In the genomic region with DNA sequence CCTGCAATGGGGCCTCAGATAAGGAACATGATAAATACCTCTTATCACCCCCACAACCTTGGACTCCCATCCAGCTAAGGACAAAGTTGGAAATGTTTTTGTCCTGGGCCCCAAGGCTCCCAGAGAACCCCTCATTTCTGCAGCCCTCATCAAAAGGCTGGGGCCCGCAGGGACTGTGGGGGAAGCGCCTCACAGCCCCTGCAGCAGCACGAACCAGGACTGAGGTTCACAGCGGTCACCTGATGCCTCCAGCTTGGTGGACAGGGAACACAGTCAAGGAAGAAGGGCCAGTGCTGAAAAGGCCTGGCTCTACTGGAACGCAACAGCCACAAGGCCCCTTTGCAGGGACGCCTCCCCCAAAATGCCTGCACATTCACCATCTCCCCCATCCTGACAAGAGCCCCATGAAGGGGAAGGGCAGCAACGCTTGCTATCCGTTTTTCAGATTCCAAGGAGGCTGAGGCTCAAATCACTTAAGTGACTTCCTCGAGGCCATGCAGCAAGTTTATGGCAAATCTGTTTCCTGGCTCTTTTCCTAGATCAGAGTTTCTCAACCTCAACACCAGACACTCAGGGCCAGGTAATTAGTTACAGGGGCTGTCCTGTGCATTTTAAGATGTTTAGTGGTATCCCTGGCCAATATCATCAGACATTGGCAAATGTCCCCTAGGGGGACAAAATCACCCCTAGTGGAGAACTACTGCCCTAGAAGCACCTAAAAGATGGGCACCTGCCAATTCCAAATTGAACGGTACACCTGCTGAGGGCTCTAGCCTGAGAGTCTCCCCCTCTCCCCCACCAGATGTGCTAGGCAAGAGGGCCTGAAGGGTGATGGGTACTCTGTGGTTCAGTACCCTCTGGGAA, we compare ENCODE assay signal across 16 cellular contexts. TPM values are rescaled to one million over a fixed set of nuclear protein-coding genes. Genes with fewer than 3 reads are reported as not detected.
DNase-seq lines count a peak whose midpoint lies in the region; ATAC-seq and TF ChIP-seq lines count a peak whose summit lies in the region.
"Had no signal": no experiment of that assay in that cellular context is flagged by ENCODE, and none has a peak within 500 bp of the region (broad histone marks: within the 10 kb centered on the region; RNA-seq: fewer than 3 reads in every experiment).

No MANE protein-coding gene starts in this region.

- TF ChIP-seq CTCF in CD14-positive monocyte (IDR thresholded peaks at IDR 0.05) (no peak), dorsolateral prefrontal cortex (IDR thresholded peaks at IDR 0.05 in 54 of 56, conservative IDR thresholded peaks at IDR 0.05 in 2 of 56; ENCODE audit: low read depth in 1 of 56, partially characterized antibody in 56 of 56) (peak in 4 of 56 donors; percentile 10 to 24 (median 18))

- H3K27me3 Mint-ChIP-seq in CD14-positive monocyte (ENCODE audit: low read depth in 3 of 3), result no peaks in the 10 kb centered on the region
- no peaks in the 10 kb centered on the region for H3K27me3 Mint-ChIP-seq in IgD-negative memory B cell
- H3K27me3 Mint-ChIP-seq in activated CD8-positive, alpha-beta memory T cell treated with anti-CD3 and anti-CD28 coated beads, Interleukin-2, amount 10 ng/mL, durations not matched to agents 7 days and 5 days, result no peaks in the 10 kb centered on the region
- H3K27me3 Mint-ChIP-seq: CD4-positive, alpha-beta memory T cell; type B pancreatic cell had no signal

- no peak for ATAC-seq in activated CD8-positive, alpha-beta memory T cell treated with anti-CD3 and anti-CD28 coated beads, Interleukin-2, amount 10 ng/mL, durations not matched to agents 7 days and 5 days
- ATAC-seq: left lung had no signal

- no peaks in the 10 kb centered on the region for H3K9me3 Mint-ChIP-seq in CD14-positive monocyte
- H3K9me3 Mint-ChIP-seq in IgD-negative memory B cell, result no peaks in the 10 kb centered on the region
- no peaks in the 10 kb centered on the region for H3K9me3 Mint-ChIP-seq in activated CD8-positive, alpha-beta memory T cell treated with anti-CD3 and anti-CD28 coated beads, Interleukin-2, amount 10 ng/mL, durations not matched to agents 7 days and 5 days (ENCODE audit: low read depth)
- H3K9me3 Mint-ChIP-seq: activated T-helper 2 cell treated with anti-CD3 and anti-CD28 coated beads, Interferon-gamma antibody, Interleukin-2, Interleukin-4, amounts not matched to agents 10 μg/mL and 5 μg/mL and 100 μg/mL, durations not matched to agents 14 hours and 24 hours and 36 hours; CD4-positive, alpha-beta memory T cell; type B pancreatic cell had no signal

- H3K4me1 Mint-ChIP-seq in CD14-positive monocyte (peaks cover 93% of the 10 kb centered on the region), IgD-negative memory B cell (peaks cover 64 to 73% (median 73%) of the 10 kb centered on the region in 3 donors)
- H3K4me1 Mint-ChIP-seq in activated CD8-positive, alpha-beta memory T cell treated with anti-CD3 and anti-CD28 coated beads, Interleukin-2, amount 10 ng/mL, durations not matched to agents 7 days and 5 days, result peaks cover 7% of the 10 kb centered on the region

- DNase-seq in CD14-positive monocyte (ENCODE audit: low spot score) (no peak), dorsolateral prefrontal cortex (no peak), pons (ENCODE audit: low spot score) (peak; percentile 21), RPMI8226 (no peak), middle frontal gyrus (ENCODE audit: extremely low spot score, low spot score) (no peak), kidney glomerular epithelial cell (lab: John Stamatoyannopoulos, UW) (no peak)
- no peak for DNase-seq in activated CD8-positive, alpha-beta memory T cell treated with anti-CD3 and anti-CD28 coated beads, Interleukin-2, amount 10 ng/mL, durations not matched to agents 7 days and 5 days
- DNase-seq: activated CD4-positive, CD25-positive, alpha-beta regulatory T cell treated with anti-CD3 and anti-CD28 coated beads, Interleukin-2, amount 50 U/mL, for 72 hours; CD4-positive, alpha-beta memory T cell; NCI-H446 had no signal

- H3K36me3 Mint-ChIP-seq in CD14-positive monocyte, result peaks cover 19 to 34% of the 10 kb centered on the region in 2 donors
- H3K36me3 Mint-ChIP-seq in IgD-negative memory B cell, result peaks cover 10% of the 10 kb centered on the region
- H3K36me3 Mint-ChIP-seq in activated CD8-positive, alpha-beta memory T cell treated with anti-CD3 and anti-CD28 coated beads, Interleukin-2, amount 10 ng/mL, durations not matched to agents 7 days and 5 days, result no peaks in the 10 kb centered on the region
- H3K36me3 Mint-ChIP-seq: type B pancreatic cell had no signal

- no peaks in the 10 kb centered on the region for H3K27me3 ChIP-seq in dorsolateral prefrontal cortex
- H3K27me3 ChIP-seq: left lung had no signal

- CTCF ChIA-PET in activated CD8-positive, alpha-beta memory T cell treated with anti-CD3 and anti-CD28 coated beads, Interleukin-2, amount 10 ng/mL, durations not matched to agents 7 days and 5 days (lab: Charles Lee), result no interaction called here

- H3K4me3 Mint-ChIP-seq in CD14-positive monocyte (peak overlapping the region; percentile 15 to 81), IgD-negative memory B cell (peak overlapping the region; percentile 88 to 98 (median 94))
- H3K4me3 Mint-ChIP-seq in activated CD8-positive, alpha-beta memory T cell treated with anti-CD3 and anti-CD28 coated beads, Interleukin-2, amount 10 ng/mL, durations not matched to agents 7 days and 5 days, result no peak overlapping the region
- H3K4me3 Mint-ChIP-seq: CD4-positive, alpha-beta memory T cell; type B pancreatic cell had no signal

- H3K27ac Mint-ChIP-seq in CD14-positive monocyte (peak overlapping the region; percentile 97 to 99 (median 98)), IgD-negative memory B cell (peak overlapping the region; percentile 66 to 97 (median 97))
- no peak overlapping the region for H3K27ac Mint-ChIP-seq in activated CD8-positive, alpha-beta memory T cell treated with anti-CD3 and anti-CD28 coated beads, Interleukin-2, amount 10 ng/mL, durations not matched to agents 7 days and 5 days
- H3K27ac Mint-ChIP-seq: activated T-helper 2 cell treated with anti-CD3 and anti-CD28 coated beads, Interferon-gamma antibody, Interleukin-2, Interleukin-4, amounts not matched to agents 10 μg/mL and 5 μg/mL and 100 μg/mL, durations not matched to agents 14 hours and 24 hours and 36 hours; type B pancreatic cell had no signal

- intact Hi-C loops in CD14-positive monocyte (cut with micrococcal nuclease) (loop anchor here in 1 of 2 donors (5.0 to 10.0 kb wide), 2 partner anchors 170 to 1062 kb away; a partner anchor contains a TSS), dorsolateral prefrontal cortex (cut with DNase I) (no loop called here)

- H3K4me3 ChIP-seq in dorsolateral prefrontal cortex, result peak overlapping the region in 3 of 59 donors; percentile 17 to 29 (median 21)
- H3K4me3 ChIP-seq: prostate gland had no signal

- H3K27ac ChIP-seq in dorsolateral prefrontal cortex, result peak overlapping the region; percentile 37 to 100 (median 82)

RNA-seq across cellular contexts. Expression of a gene that starts 10.5 kb away (rescaled TPM):
- polyA plus RNA-seq in CD14-positive monocyte, result 10 to 100 TPM; 42.6 to 60.0 TPM
- 196 TPM for polyA plus RNA-seq in IgD-negative memory B cell
- 100 to 1,000 TPM in 2 of 120 experiments, 10 to 100 TPM in 118; 13.9 to 125 (median 40.5) TPM for total RNA-seq in dorsolateral prefrontal cortex
- total RNA-seq in activated CD8-positive, alpha-beta memory T cell treated with anti-CD3 and anti-CD28 coated beads, Interleukin-2, amount 10 ng/mL, durations not matched to agents 7 days and 5 days, result 10 to 100 TPM; 14.5 to 15.8 TPM

RNA-seq across cellular contexts. Expression of a gene that starts 22.3 kb away (rescaled TPM):
- not detected for polyA plus RNA-seq in CD14-positive monocyte
- polyA plus RNA-seq in IgD-negative memory B cell, result not detected
- 1 to 10 TPM in 11 of 120 experiments, under 1 TPM in 26, not detected in 83; 0.38 to 2.2 (median 0.64) TPM for total RNA-seq in dorsolateral prefrontal cortex
- total RNA-seq in activated CD8-positive, alpha-beta memory T cell treated with anti-CD3 and anti-CD28 coated beads, Interleukin-2, amount 10 ng/mL, durations not matched to agents 7 days and 5 days, result not detected
- total RNA-seq: activated T-helper 2 cell treated with anti-CD3 and anti-CD28 coated beads, Interferon-gamma antibody, Interleukin-2, Interleukin-4, amounts not matched to agents 10 μg/mL and 5 μg/mL and 100 μg/mL, durations not matched to agents 14 hours and 24 hours and 36 hours; CD4-positive, alpha-beta memory T cell; LHCN-M2 had no signal
- polyA plus RNA-seq: CD4-positive, alpha-beta memory T cell had no signal

RNA-seq across cellular contexts. Expression of a gene that starts 54.8 kb away (rescaled TPM):
- 1 to 10 TPM; 1.3 to 2.6 TPM for polyA plus RNA-seq in CD14-positive monocyte
- 2.9 TPM for polyA plus RNA-seq in IgD-negative memory B cell
- 10 to 100 TPM; 20.4 to 52.8 (median 33.0) TPM for total RNA-seq in dorsolateral prefrontal cortex
- total RNA-seq in activated CD8-positive, alpha-beta memory T cell treated with anti-CD3 and anti-CD28 coated beads, Interleukin-2, amount 10 ng/mL, durations not matched to agents 7 days and 5 days, result 1 to 10 TPM; 4.8 to 6.2 TPM

RNA-seq across cellular contexts. Expression of a gene that starts 55.7 kb away (rescaled TPM):
- polyA plus RNA-seq in CD14-positive monocyte, result not detected
- not detected for polyA plus RNA-seq in IgD-negative memory B cell
- total RNA-seq in dorsolateral prefrontal cortex, result 1 to 10 TPM in 71 of 120 experiments, under 1 TPM in 17, not detected in 32; 0.36 to 9.2 (median 2.1) TPM
- total RNA-seq in activated CD8-positive, alpha-beta memory T cell treated with anti-CD3 and anti-CD28 coated beads, Interleukin-2, amount 10 ng/mL, durations not matched to agents 7 days and 5 days, result not detected
- total RNA-seq: activated T-helper 2 cell treated with anti-CD3 and anti-CD28 coated beads, Interferon-gamma antibody, Interleukin-2, Interleukin-4, amounts not matched to agents 10 μg/mL and 5 μg/mL and 100 μg/mL, durations not matched to agents 14 hours and 24 hours and 36 hours; CD4-positive, alpha-beta memory T cell had no signal
- polyA plus RNA-seq: CD4-positive, alpha-beta memory T cell had no signal
